ENCODE assay signal across 1 cellular context in genomic region chr1:152034324-152034653, GRCh38.
TF ChIP-seq lines count a peak whose summit lies in the region.

No MANE protein-coding gene starts in this region.

TF ChIP-seq in H1, 55 proteins besides CTCF, POLR2A, EP300 and RAD21 (continued from another document):
- TF ChIP-seq USF2 (IDR thresholded peaks at IDR 0.05; ENCODE audit: low read length): no peak
- TF ChIP-seq TBP (IDR thresholded peaks at IDR 0.05; ENCODE audit: low read depth, low read length): no peak
- TF ChIP-seq CREB1 (IDR thresholded peaks at IDR 0.05): no peak
- TF ChIP-seq CBX5 (IDR thresholded peaks at IDR 0.05; ENCODE audit: low read depth, low read length): no peak
- TF ChIP-seq SRF (IDR thresholded peaks at IDR 0.05; ENCODE audit: low read depth, low read length): no peak
- TF ChIP-seq EGR1 (IDR thresholded peaks at IDR 0.05; ENCODE audit: borderline replicate concordance, low read depth, low read length): no peak
- TF ChIP-seq TAF7 (optimal IDR thresholded peaks at IDR 0.05; ENCODE audit: borderline replicate concordance, low read depth, low read length): no peak
- TF ChIP-seq SP4 (IDR thresholded peaks at IDR 0.05; ENCODE audit: low read length): no peak
